8 cellular contexts compared by ENCODE assay signal in genomic region chr20:17680128-17680835, GRCh38. TPM values are rescaled to one million over a fixed set of nuclear protein-coding genes. Genes with fewer than 3 reads are reported as not detected.
A peak's percentile ranks its signal among the peaks of the same experiment; 100 is the strongest.
DNase-seq lines count a peak whose midpoint lies in the region; ATAC-seq and TF ChIP-seq lines count a peak whose summit lies in the region.

No MANE protein-coding gene starts in this region.

- ATAC-seq in left cardiac atrium (no peak), HG03342 (IDR thresholded peaks at IDR 0.05; ENCODE audit: unreplicated experiment) (no peak), GM19328 (IDR thresholded peaks at IDR 0.05; ENCODE audit: unreplicated experiment) (no peak), HG03139 (IDR thresholded peaks at IDR 0.05; ENCODE audit: unreplicated experiment) (no peak)

- peaks cover 5% of the 10 kb centered on the region for H3K27me3 Mint-ChIP-seq in IgD-negative memory B cell

- no peaks in the 10 kb centered on the region for H3K36me3 Mint-ChIP-seq in IgD-negative memory B cell

- H3K27me3 ChIP-seq in prostate gland (replicated peaks; ENCODE audit: insufficient read depth) = no peaks in the 10 kb centered on the region

- H3K9me3 ChIP-seq in prostate gland = no peaks in the 10 kb centered on the region

- DNase-seq in ELF-1 (ENCODE audit: low read depth, low spot score) = peak; percentile 77
- peak; percentile 14 for DNase-seq in activated gamma-delta T cell treated with Interleukin-2 at 50 U/mL for 16 hours
- peak; percentile 71 for DNase-seq in left cardiac atrium
- DNase-seq in prostate gland (ENCODE audit: low spot score) = no peak

- H3K4me1 ChIP-seq in prostate gland (replicated peaks) = peaks cover 6% of the 10 kb centered on the region

- H3K36me3 ChIP-seq in prostate gland = no peaks in the 10 kb centered on the region

- intact Hi-C loops in left cardiac atrium (cut with DNase I) = loop anchor here (1.0 to 10.0 kb wide), 2 partner anchors 215 to 218 kb away; no protein-coding TSS in a partner anchor
- intact Hi-C loops in prostate gland (cut with DNase I) = loop anchor here (2.0 to 10.0 kb wide), 5 partner anchors 125 to 455 kb away; partner anchors contain the start of genes BFSP1, KAT14 and PET117

- TF ChIP-seq POLR2A in prostate gland (IDR thresholded peaks at IDR 0.05) = no peak

- peak overlapping the region; percentile 86 to 91 for H3K27ac ChIP-seq in prostate gland

- peak overlapping the region; percentile 85 to 88 for H3K4me3 ChIP-seq in prostate gland

- peaks cover 2 to 9% (median 6%) of the 10 kb centered on the region in 3 donors for H3K4me1 Mint-ChIP-seq in IgD-negative memory B cell

- H3K4me3 Mint-ChIP-seq in IgD-negative memory B cell = peak overlapping the region; percentile 73 to 91 (median 90)

- H3K9me3 Mint-ChIP-seq in IgD-negative memory B cell = no peaks in the 10 kb centered on the region

- TF ChIP-seq CTCF in prostate gland (IDR thresholded peaks at IDR 0.05) = no peak

- H3K27ac Mint-ChIP-seq in IgD-negative memory B cell = peak overlapping the region in 2 of 3 donors; percentile 50 to 78

- WGBS in prostate gland = 6% methylated on average over 23 of the region's 23 CpGs

RNA-seq across cellular contexts. Expression of gene RRBP1, which starts 1.8 kb away (rescaled TPM):
- polyA plus RNA-seq in IgD-negative memory B cell = 6.1 TPM
- total RNA-seq in left cardiac atrium (100 to 1,000 TPM in 1 of 2 donors, 10 to 100 TPM in 1; 68.6 to 127 TPM), prostate gland (100 to 1,000 TPM; 112 to 148 TPM)

RNA-seq across cellular contexts. Expression of gene BANF2, which starts 19.5 kb away (rescaled TPM):
- polyA plus RNA-seq in IgD-negative memory B cell = not detected
- not detected for total RNA-seq in left cardiac atrium
- total RNA-seq in prostate gland = 1 to 10 TPM in 1 of 2 donors, not detected in 1; 1.9 TPM
